13 cellular contexts compared by ENCODE assay signal in genomic region chr2:135980450-135981080, GRCh38. TPM values are rescaled to one million over a fixed set of nuclear protein-coding genes. Genes with fewer than 3 reads are reported as not detected.
DNase-seq lines count a peak whose midpoint lies in the region; ATAC-seq and TF ChIP-seq lines count a peak whose summit lies in the region.
"Had no signal": no experiment of that assay in that cellular context is flagged by ENCODE, and none has a peak within 500 bp of the region (broad histone marks: within the 10 kb centered on the region; RNA-seq: fewer than 3 reads in every experiment).

No MANE protein-coding gene starts in this region.

- no peaks in the 10 kb centered on the region for H3K27me3 Mint-ChIP-seq in activated T-helper 1 cell treated with anti-CD3 and anti-CD28 coated beads, Interleukin-12 subunit alpha, Interleukin-12 subunit beta, Interleukin-2, Interleukin-4 antibody, amounts not matched to agents 30 ng/mL and 10 ng/mL and 1 ng/mL, durations not matched to agents 14 hours and 24 hours and 36 hours (ENCODE audit: insufficient read depth)
- H3K27me3 Mint-ChIP-seq in nephron progenitor cell (ENCODE audit: low read depth, poor library complexity), result no peaks in the 10 kb centered on the region

- H3K27ac Mint-ChIP-seq in activated T-helper 1 cell treated with anti-CD3 and anti-CD28 coated beads, Interleukin-12 subunit alpha, Interleukin-12 subunit beta, Interleukin-2, Interleukin-4 antibody, amounts not matched to agents 30 ng/mL and 10 ng/mL and 1 ng/mL, durations not matched to agents 14 hours and 24 hours and 36 hours, result peak overlapping the region; percentile 14
- H3K27ac Mint-ChIP-seq in nephron progenitor cell, result peak overlapping the region; percentile 91

- H3K4me1 ChIP-seq in lower lobe of right lung, result peaks cover 29% of the 10 kb centered on the region

- H3K4me3 ChIP-seq in lower lobe of right lung, result no peak overlapping the region
- no peak overlapping the region for H3K4me3 ChIP-seq in foreskin fibroblast (ENCODE audit: low read depth in 1 of 2, low read length in 2 of 2)
- H3K4me3 ChIP-seq: right atrium auricular region, thoracic aorta had no signal

- no peaks in the 10 kb centered on the region for H3K9me3 ChIP-seq in lower lobe of right lung
- H3K9me3 ChIP-seq: right atrium auricular region, thoracic aorta had no signal

- no peaks in the 10 kb centered on the region for H3K9me3 Mint-ChIP-seq in activated T-helper 1 cell treated with anti-CD3 and anti-CD28 coated beads, Interleukin-12 subunit alpha, Interleukin-12 subunit beta, Interleukin-2, Interleukin-4 antibody, amounts not matched to agents 30 ng/mL and 10 ng/mL and 1 ng/mL, durations not matched to agents 14 hours and 24 hours and 36 hours
- no peaks in the 10 kb centered on the region for H3K9me3 Mint-ChIP-seq in nephron progenitor cell

- ATAC-seq in lower lobe of right lung, result no peak
- ATAC-seq in GM21528 (IDR thresholded peaks at IDR 0.05; ENCODE audit: low FRiP score, unreplicated experiment), result no peak

- peaks cover 71% of the 10 kb centered on the region for H3K4me1 Mint-ChIP-seq in activated T-helper 1 cell treated with anti-CD3 and anti-CD28 coated beads, Interleukin-12 subunit alpha, Interleukin-12 subunit beta, Interleukin-2, Interleukin-4 antibody, amounts not matched to agents 30 ng/mL and 10 ng/mL and 1 ng/mL, durations not matched to agents 14 hours and 24 hours and 36 hours (ENCODE audit: low read depth)
- peaks cover 48% of the 10 kb centered on the region for H3K4me1 Mint-ChIP-seq in nephron progenitor cell

- TF ChIP-seq CTCF in nephron progenitor cell (IDR thresholded peaks at IDR 0.05) (no peak), lower lobe of right lung (IDR thresholded peaks at IDR 0.05) (no peak), foreskin fibroblast (IDR thresholded peaks at IDR 0.05; ENCODE audit: low read depth, low read length) (no peak)

- H3K4me3 Mint-ChIP-seq in activated T-helper 1 cell treated with anti-CD3 and anti-CD28 coated beads, Interleukin-12 subunit alpha, Interleukin-12 subunit beta, Interleukin-2, Interleukin-4 antibody, amounts not matched to agents 30 ng/mL and 10 ng/mL and 1 ng/mL, durations not matched to agents 14 hours and 24 hours and 36 hours, result peak overlapping the region; percentile 24
- H3K4me3 Mint-ChIP-seq in nephron progenitor cell, result peak overlapping the region; percentile 23

- peaks cover 51% of the 10 kb centered on the region for H3K36me3 ChIP-seq in lower lobe of right lung
- H3K36me3 ChIP-seq: thoracic aorta had no signal

- intact Hi-C loops in activated T-helper 1 cell treated with anti-CD3 and anti-CD28 coated beads, Interleukin-12 subunit alpha, Interleukin-12 subunit beta, Interleukin-2, Interleukin-4 antibody, amounts not matched to agents 30 ng/mL and 10 ng/mL and 1 ng/mL, durations not matched to agents 14 hours and 24 hours and 36 hours (cut with micrococcal nuclease), result no loop called here
- intact Hi-C loops in lower lobe of right lung (cut with DNase I), result no loop called here

- no peak overlapping the region for H3K27ac ChIP-seq in lower lobe of right lung
- H3K27ac ChIP-seq: right atrium auricular region, thoracic aorta had no signal

- H3K27me3 ChIP-seq in lower lobe of right lung (ENCODE audit: low read depth), result no peaks in the 10 kb centered on the region
- H3K27me3 ChIP-seq: right atrium auricular region had no signal

- peak; percentile 36 for DNase-seq in SIG-M5 treated with dmso at 0.1 percent for 504 hours (lab: John Stamatoyannopoulos, UW; ENCODE audit: unreplicated experiment)
- DNase-seq in SIG-M5 (lab: John Stamatoyannopoulos, UW), result no peak
- DNase-seq in Kasumi-1 (lab: John Stamatoyannopoulos, UW), result peak; percentile 48 to 75
- no peak for DNase-seq in activated T-helper 1 cell treated with anti-CD3 and anti-CD28 coated beads, Interleukin-12 subunit alpha, Interleukin-12 subunit beta, Interleukin-2, Interleukin-4 antibody, amounts not matched to agents 30 ng/mL and 10 ng/mL and 1 ng/mL, durations not matched to agents 14 hours and 24 hours and 36 hours (ENCODE audit: low spot score)
- DNase-seq in nephron progenitor cell, result no peak
- DNase-seq in lower lobe of right lung, result no peak
- no peak for DNase-seq in foreskin fibroblast
- DNase-seq: 8988T, activated gamma-delta T cell, cerebellar nuclear complex had no signal

- peaks cover 58% of the 10 kb centered on the region for H3K36me3 Mint-ChIP-seq in activated T-helper 1 cell treated with anti-CD3 and anti-CD28 coated beads, Interleukin-12 subunit alpha, Interleukin-12 subunit beta, Interleukin-2, Interleukin-4 antibody, amounts not matched to agents 30 ng/mL and 10 ng/mL and 1 ng/mL, durations not matched to agents 14 hours and 24 hours and 36 hours (ENCODE audit: low read depth)
- peaks cover 68% of the 10 kb centered on the region for H3K36me3 Mint-ChIP-seq in nephron progenitor cell (ENCODE audit: low read depth)

RNA-seq across cellular contexts. Expression of gene DARS1, which starts 4.9 kb away (rescaled TPM):
- total RNA-seq in activated T-helper 1 cell treated with anti-CD3 and anti-CD28 coated beads, Interleukin-12 subunit alpha, Interleukin-12 subunit beta, Interleukin-2, Interleukin-4 antibody, amounts not matched to agents 30 ng/mL and 10 ng/mL and 1 ng/mL, durations not matched to agents 14 hours and 24 hours and 36 hours, result 132 and 140 TPM in 2 replicates
- 50.0 TPM for total RNA-seq in lower lobe of right lung

Comparison
In these comparisons a context has a peak if more than half of its experiments do, and no peak if none do; other contexts are left out.
1. DNase-seq: peak in SIG-M5 treated with dmso at 0.1 percent for 504 hours (single experiment) and Kasumi-1 (2 of 2); none in SIG-M5 (single experiment), activated T-helper 1 cell treated with anti-CD3 and anti-CD28 coated beads, Interleukin-12 subunit alpha, Interleukin-12 subunit beta, Interleukin-2, Interleukin-4 antibody, amounts not matched to agents 30 ng/mL and 10 ng/mL and 1 ng/mL, durations not matched to agents 14 hours and 24 hours and 36 hours (single experiment), nephron progenitor cell (single experiment), lower lobe of right lung (single experiment) and foreskin fibroblast (0 of 2).